ENCODE assay signal across 20 cellular contexts in the genomic region with DNA sequence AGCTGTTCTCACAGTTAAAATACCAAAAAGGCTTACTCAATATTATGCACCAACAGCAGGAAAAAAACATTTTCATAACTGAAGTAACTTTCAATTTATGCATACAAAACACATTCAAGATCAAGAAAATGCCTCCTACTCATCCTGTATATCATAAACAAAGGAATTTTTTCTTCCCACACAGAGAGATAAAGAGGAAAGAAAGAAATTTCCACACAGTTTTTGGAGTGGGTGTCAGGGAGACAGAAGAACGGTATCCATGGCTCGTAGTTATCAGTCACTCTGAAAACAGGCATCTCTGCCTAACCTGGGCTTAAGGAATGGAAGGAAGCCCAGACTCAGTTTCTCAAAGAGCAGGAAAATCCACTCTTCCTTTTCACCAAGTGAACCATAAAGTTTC.
"Had no signal": no experiment of that assay in that cellular context is flagged by ENCODE, and none has a peak within 500 bp of the region (broad histone marks: within the 10 kb centered on the region; RNA-seq: fewer than 3 reads in every experiment).

No MANE protein-coding gene starts in this region.

- H3K4me1 ChIP-seq: body of pancreas, tibial artery had no signal

- ATAC-seq: activated T-cell treated with anti-CD3 and anti-CD28 coated beads, Interleukin-2, amount 50 U/mL, for 72 hours; body of pancreas; left ventricle myocardium superior; natural killer cell treated with Interleukin-12 subunit alpha and Interleukin-12 subunit beta and Interleukin-15 and Interleukin-18, amount 100 ng/mL, for 72 hours; stimulated activated naive CD8-positive, alpha-beta T cell treated with anti-CD3 and anti-CD28 coated beads, Interleukin-15, amount 100 ng/mL, for 72 hours had no signal

- H3K27ac ChIP-seq: body of pancreas, cardiac muscle cell, epithelial cell of prostate, tibial artery had no signal

- H3K36me3 ChIP-seq: cardiac muscle cell, tibial artery had no signal

- H3K9me3 ChIP-seq: body of pancreas, tibial artery had no signal

- H3K4me3 ChIP-seq: body of pancreas, cardiac muscle cell, tibial artery had no signal

- DNase-seq: activated CD4-positive, alpha-beta memory T cell treated with anti-CD3 and anti-CD28 coated beads, Interleukin-2, amount 10 ng/mL, durations not matched to agents 7 days and 5 days; activated CD4-positive, alpha-beta T cell treated with anti-CD3 and anti-CD28 coated beads, Interleukin-2, amount 10 ng/mL, durations not matched to agents 24 days and 14 days; activated effector memory CD4-positive, alpha-beta T cell treated with Interleukin-2 at 50 U/mL for 16 hours; activated naive CD4-positive, alpha-beta T cell treated with anti-CD3 and anti-CD28 coated beads for 36 hours; activated naive CD8-positive, alpha-beta T cell treated with anti-CD3 and anti-CD28 coated beads, Interleukin-2, amount 10 ng/mL, durations not matched to agents 7 days and 5 days; activated T-cell treated with anti-CD3 and anti-CD28 coated beads, Interleukin-2, amount 50 U/mL, for 72 hours; body of pancreas; head of caudate nucleus; hypothalamus; left ventricle myocardium superior; mammary epithelial cell; occipital lobe; retina; stimulated activated CD4-positive, alpha-beta T cell treated with anti-CD3 and anti-CD28 coated beads, Interleukin-12 subunit alpha, Interleukin-12 subunit beta, amount 100 ng/mL, for 4 hours; stimulated activated CD4-positive, alpha-beta T cell treated with anti-CD3 and anti-CD28 coated beads, Interleukin-4, amount 100 ng/mL, for 4 hours; stimulated activated naive CD8-positive, alpha-beta T cell treated with anti-CD3 and anti-CD28 coated beads, Interleukin-15, amount 100 ng/mL, for 72 hours; tibial artery had no signal

- H3K27me3 ChIP-seq: body of pancreas, cardiac muscle cell had no signal
